ENCODE assay signal across 1 cellular context in genomic region chr18:57532987-57533386, GRCh38.
TF ChIP-seq lines count a peak whose summit lies in the region.

No MANE protein-coding gene starts in this region.

TF ChIP-seq in H1, 55 proteins besides CTCF, POLR2A, EP300 and RAD21:
- TF ChIP-seq SAP30 (IDR thresholded peaks at IDR 0.05; ENCODE audit: insufficient read depth, insufficient replicate concordance, low read length) (no peak), RNF2 (IDR thresholded peaks at IDR 0.05; ENCODE audit: borderline replicate concordance, low read depth, low read length, missing control alignments, poor library complexity, severe bottlenecking) (no peak), HDAC6 (IDR thresholded peaks at IDR 0.05; ENCODE audit: low read depth, low read length) (no peak), SUZ12 (IDR thresholded peaks at IDR 0.05; ENCODE audit: low read length) (no peak)
- TF ChIP-seq, protein P1, sequence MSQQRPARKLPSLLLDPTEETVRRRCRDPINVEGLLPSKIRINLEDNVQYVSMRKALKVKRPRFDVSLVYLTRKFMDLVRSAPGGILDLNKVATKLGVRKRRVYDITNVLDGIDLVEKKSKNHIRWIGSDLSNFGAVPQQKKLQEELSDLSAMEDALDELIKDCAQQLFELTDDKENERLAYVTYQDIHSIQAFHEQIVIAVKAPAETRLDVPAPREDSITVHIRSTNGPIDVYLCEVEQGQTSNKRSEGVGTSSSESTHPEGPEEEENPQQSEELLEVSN (IDR thresholded peaks at IDR 0.05) = no peak
